ENCODE assay signal across 8 cellular contexts in genomic region chr15:45714501-45715488, GRCh38.
DNase-seq lines count a peak whose midpoint lies in the region; ATAC-seq and TF ChIP-seq lines count a peak whose summit lies in the region.

No MANE protein-coding gene starts in this region.

- ATAC-seq in HG02759 (IDR thresholded peaks at IDR 0.05; ENCODE audit: unreplicated experiment) (peak; percentile 67), esophagus mucosa (peak; percentile 76)

- no peaks in the 10 kb centered on the region for H3K36me3 Mint-ChIP-seq in activated CD4-positive, alpha-beta memory T cell treated with anti-CD3 and anti-CD28 coated beads for 36 hours
- no peaks in the 10 kb centered on the region for H3K36me3 Mint-ChIP-seq in type B pancreatic cell

- intact Hi-C loops in activated CD4-positive, alpha-beta memory T cell treated with anti-CD3 and anti-CD28 coated beads for 36 hours (cut with micrococcal nuclease): loop anchor here (2.0 kb wide), 1 partner anchor 80 kb away; no protein-coding TSS in a partner anchor
- intact Hi-C loops in posterior vena cava (cut with DNase I): no loop called here

- H3K4me1 Mint-ChIP-seq in activated CD4-positive, alpha-beta memory T cell treated with anti-CD3 and anti-CD28 coated beads for 36 hours (ENCODE audit: low read depth): peaks cover 5% of the 10 kb centered on the region
- no peaks in the 10 kb centered on the region for H3K4me1 Mint-ChIP-seq in type B pancreatic cell (ENCODE audit: unreplicated experiment)

- H3K9me3 Mint-ChIP-seq in activated CD4-positive, alpha-beta memory T cell treated with anti-CD3 and anti-CD28 coated beads for 36 hours: no peaks in the 10 kb centered on the region
- no peaks in the 10 kb centered on the region for H3K9me3 Mint-ChIP-seq in type B pancreatic cell

- peak; percentile 94 for TF ChIP-seq CTCF in type B pancreatic cell (conservative IDR thresholded peaks at IDR 0.05)

- peak; percentile 73 for DNase-seq in G401 (ENCODE audit: low spot score)
- peak; percentile 80 for DNase-seq in NCI-H2227 (lab: John Stamatoyannopoulos, UW; ENCODE audit: unreplicated experiment)
- DNase-seq in activated CD4-positive, alpha-beta memory T cell treated with anti-CD3 and anti-CD28 coated beads for 36 hours: peak; percentile 66
- DNase-seq in myocyte (ENCODE audit: low read depth): peak; percentile 65
- DNase-seq in type B pancreatic cell (ENCODE audit: extremely low spot score, unreplicated experiment): peak; percentile 75
- DNase-seq in posterior vena cava (ENCODE audit: low spot score): no peak

- POLR2A ChIA-PET in activated CD4-positive, alpha-beta memory T cell treated with anti-CD3 and anti-CD28 coated beads for 36 hours (lab: Charles Lee): interaction anchor here (1.0 kb wide), 1 partner anchor 147 kb away, joined by 3 read pairs; no protein-coding TSS in a partner anchor

- in situ Hi-C loops in G401 (cut with HindIII; ENCODE audit: low sequenced_read_pairs): no loop called here

- CTCF ChIA-PET in activated CD4-positive, alpha-beta memory T cell treated with anti-CD3 and anti-CD28 coated beads for 36 hours (lab: Charles Lee): interaction anchor here (1.0 to 3.4 kb wide), 4 partner anchors 10 to 75 kb away, joined by 3 to 20 read pairs (median 10); no protein-coding TSS in a partner anchor

- H3K27ac Mint-ChIP-seq in activated CD4-positive, alpha-beta memory T cell treated with anti-CD3 and anti-CD28 coated beads for 36 hours: no peak overlapping the region
- H3K27ac Mint-ChIP-seq in type B pancreatic cell: no peak overlapping the region

- no peak overlapping the region for H3K4me3 Mint-ChIP-seq in activated CD4-positive, alpha-beta memory T cell treated with anti-CD3 and anti-CD28 coated beads for 36 hours
- H3K4me3 Mint-ChIP-seq in type B pancreatic cell: peak overlapping the region; percentile 58

- H3K27me3 Mint-ChIP-seq in activated CD4-positive, alpha-beta memory T cell treated with anti-CD3 and anti-CD28 coated beads for 36 hours: peaks cover 24% of the 10 kb centered on the region
- peaks cover 3% of the 10 kb centered on the region for H3K27me3 Mint-ChIP-seq in type B pancreatic cell
